In the genomic region with DNA sequence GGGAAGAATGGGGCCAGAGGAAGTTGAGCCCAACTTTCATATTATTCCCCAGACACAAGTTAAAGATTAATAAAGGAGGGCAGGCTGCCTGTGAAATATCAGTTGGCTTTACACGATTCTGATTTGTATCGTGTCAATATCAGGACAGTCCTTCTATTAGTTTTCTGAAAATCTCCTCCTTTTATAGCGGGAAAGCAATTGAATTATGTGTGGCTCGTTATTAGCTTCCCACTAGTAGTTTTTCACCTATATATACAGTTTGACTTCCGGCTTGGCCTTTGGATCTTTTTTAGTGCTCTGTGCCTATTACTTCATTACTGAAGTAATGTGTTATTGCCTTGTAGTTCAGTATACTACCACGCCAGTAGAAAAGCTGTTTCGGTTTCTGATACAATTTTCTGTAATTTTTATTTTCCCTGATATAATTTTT, we compare ENCODE assay signal across 9 cellular contexts. TPM values are rescaled to one million over a fixed set of nuclear protein-coding genes. Genes with fewer than 3 reads are reported as not detected.
DNase-seq lines count a peak whose midpoint lies in the region; ATAC-seq and TF ChIP-seq lines count a peak whose summit lies in the region.
"Had no signal": no experiment of that assay in that cellular context is flagged by ENCODE, and none has a peak within 500 bp of the region (broad histone marks: within the 10 kb centered on the region; RNA-seq: fewer than 3 reads in every experiment).

No MANE protein-coding gene starts in this region.

- H3K4me1 ChIP-seq in DND-41 (ENCODE audit: insufficient read depth, low read length), result peaks cover 26% of the 10 kb centered on the region

- H3K79me2 ChIP-seq in DND-41 (ENCODE audit: insufficient read depth, low read length), result no peaks in the 10 kb centered on the region; the same call in 1 of the 2 replicates

- H3K27ac ChIP-seq in DND-41 (ENCODE audit: low read length), result no peak overlapping the region

- H3K4me3 Mint-ChIP-seq in osteocyte (ENCODE audit: unreplicated experiment), result peak overlapping the region; percentile 95

- H3K4me3 ChIP-seq in DND-41 (ENCODE audit: low read depth in 1 of 2, low read length in 2 of 2), result no peak overlapping the region
- peak overlapping the region; percentile 88 for H3K4me3 ChIP-seq in epithelial cell of proximal tubule (ENCODE audit: low read depth, low read length)
- H3K4me3 ChIP-seq: lung had no signal

- peak overlapping the region; percentile 99 for H3K27ac Mint-ChIP-seq in osteocyte (ENCODE audit: unreplicated experiment)

- peaks cover 23% of the 10 kb centered on the region for H3K36me3 Mint-ChIP-seq in osteocyte (ENCODE audit: unreplicated experiment)

- TF ChIP-seq CTCF in DND-41 (IDR thresholded peaks at IDR 0.05; ENCODE audit: borderline replicate concordance, extremely low read depth, low read length, poor library complexity, severe bottlenecking) (no peak), epithelial cell of proximal tubule (conservative IDR thresholded peaks at IDR 0.05; ENCODE audit: low read depth, low read length) (no peak), osteocyte (IDR thresholded peaks at IDR 0.05) (no peak)

- DNase-seq in DND-41 (no peak), OCI-M1 (lab: John Stamatoyannopoulos, UW) (peak; percentile 73), epithelial cell of proximal tubule (ENCODE audit: low read depth) (no peak), osteocyte (ENCODE audit: extremely low spot score, unreplicated experiment) (no peak), NCI-H2171 (lab: John Stamatoyannopoulos, UW) (no peak), CD1c-positive myeloid dendritic cell (ENCODE audit: extremely low spot score) (no peak), NCI-H345 (lab: John Stamatoyannopoulos, UW) (no peak)

- no peak overlapping the region for H2AFZ ChIP-seq in DND-41 (ENCODE audit: low read depth, low read length)

- ATAC-seq in DND-41 (ENCODE audit: insufficient read depth, low read depth), result no peak
- ATAC-seq in GM19467 (IDR thresholded peaks at IDR 0.05; ENCODE audit: unreplicated experiment), result no peak

- H3K27me3 Mint-ChIP-seq in osteocyte (ENCODE audit: unreplicated experiment), result no peaks in the 10 kb centered on the region

- H3K36me3 ChIP-seq in DND-41 (ENCODE audit: insufficient read depth, low read length), result no peaks in the 10 kb centered on the region; the same call in 1 of the 2 replicates

- no peaks in the 10 kb centered on the region for H4K20me1 ChIP-seq in DND-41 (ENCODE audit: insufficient read depth, low read length)

- H3K4me2 ChIP-seq in DND-41 (ENCODE audit: insufficient read depth, low read length), result peak overlapping the region; percentile 68

- H3K27me3 ChIP-seq in DND-41 (ENCODE audit: insufficient read depth, low read length, poor library complexity), result peaks cover 11% of the 10 kb centered on the region

- H3K4me1 Mint-ChIP-seq in osteocyte (ENCODE audit: unreplicated experiment), result peaks cover 45% of the 10 kb centered on the region

- no peaks in the 10 kb centered on the region for H3K9me3 Mint-ChIP-seq in osteocyte (ENCODE audit: unreplicated experiment)

- no peaks in the 10 kb centered on the region for H3K9me3 ChIP-seq in DND-41 (ENCODE audit: insufficient read depth, low read length, severe bottlenecking)

- H3K9ac ChIP-seq in DND-41 (ENCODE audit: low read depth, low read length), result no peak overlapping the region

RNA-seq across cellular contexts. Expression of a gene that starts 1.8 kb away (rescaled TPM):
- total RNA-seq in epithelial cell of proximal tubule (47.2 and 48.8 TPM in 2 replicates), osteocyte (301 and 324 TPM in 2 replicates)
